ENCODE assay signal across 19 cellular contexts in the genomic region with DNA sequence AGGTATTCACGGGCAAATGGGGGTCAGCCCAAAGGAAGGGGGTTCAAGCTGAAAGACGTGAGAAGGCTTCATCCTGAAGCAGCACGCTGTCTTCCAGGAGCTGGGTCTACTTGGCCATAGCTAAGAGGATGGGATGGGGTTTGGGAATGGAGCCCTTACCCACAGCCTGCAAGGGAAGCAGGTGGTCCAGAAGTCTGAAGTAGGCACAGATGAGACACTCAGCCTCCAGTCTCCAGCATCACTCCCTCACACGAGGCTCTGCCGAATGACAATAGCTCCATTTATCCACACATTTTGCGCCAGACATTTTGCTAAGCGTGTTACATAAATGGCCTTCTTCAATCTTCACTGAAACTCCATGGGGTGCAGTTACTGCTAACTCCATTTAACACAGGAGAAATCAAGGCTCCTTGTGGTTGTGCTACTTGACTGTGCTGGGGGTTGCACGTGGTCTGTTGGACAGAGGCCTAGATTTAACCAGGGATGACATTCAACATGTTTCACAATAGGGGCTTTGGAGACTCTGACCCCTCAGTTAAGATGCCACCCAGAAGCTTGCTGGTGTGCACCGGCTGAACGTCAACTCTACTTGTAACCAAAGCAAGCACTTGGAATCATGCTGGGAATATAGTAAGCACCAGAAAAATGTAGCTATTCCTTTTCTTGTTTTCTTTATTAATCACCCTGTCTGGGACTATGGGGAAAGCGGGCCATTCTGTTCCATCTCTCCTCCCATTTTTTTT.
DNase-seq lines count a peak whose midpoint lies in the region; ATAC-seq and TF ChIP-seq lines count a peak whose summit lies in the region.
"Had no signal": no experiment of that assay in that cellular context is flagged by ENCODE, and none has a peak within 500 bp of the region (broad histone marks: within the 10 kb centered on the region; RNA-seq: fewer than 3 reads in every experiment).

No MANE protein-coding gene starts in this region.

- no peak for TF ChIP-seq CTCF in esophagus muscularis mucosa (IDR thresholded peaks at IDR 0.05)

- in situ Hi-C loops in GM23248 (cut with MboI): no loop called here

- no peak for TF ChIP-seq POLR2A in esophagus muscularis mucosa (IDR thresholded peaks at IDR 0.05; ENCODE audit: low read depth)

- H3K27me3 ChIP-seq in GM23248 (replicated peaks; ENCODE audit: insufficient read depth): peaks cover 11% of the 10 kb centered on the region
- peaks cover 0 to 25% (median 0%) of the 10 kb centered on the region in 4 donors for H3K27me3 ChIP-seq in esophagus muscularis mucosa
- H3K27me3 ChIP-seq: BLaER1, heart right ventricle, right atrium auricular region, SJSA1 had no signal

- H3K9me3 ChIP-seq in GM23248 (ENCODE audit: low read depth): no peaks in the 10 kb centered on the region
- no peaks in the 10 kb centered on the region for H3K9me3 ChIP-seq in esophagus muscularis mucosa
- H3K9me3 ChIP-seq: BLaER1, heart right ventricle, SJSA1 had no signal

- no peaks in the 10 kb centered on the region for H3K9me2 ChIP-seq in GM23248 (ENCODE audit: insufficient read depth)

- no peak for ATAC-seq in left colon
- ATAC-seq in HG03039 (IDR thresholded peaks at IDR 0.05; ENCODE audit: unreplicated experiment): no peak
- ATAC-seq: activated CD4-positive, CD25-positive, alpha-beta regulatory T cell treated with anti-CD3 and anti-CD28 coated beads, Interleukin-2, amount 50 U/mL, for 24 hours had no signal

- peak; percentile 69 for DNase-seq in GM23248
- DNase-seq in astrocyte of the hippocampus (ENCODE audit: low read depth, low spot score): peak; percentile 36
- peak; percentile 32 for DNase-seq in foreskin melanocyte
- peak; percentile 75 for DNase-seq in stromal cell of bone marrow (ENCODE audit: low read depth)
- DNase-seq in left colon: no peak
- no peak for DNase-seq in esophagus muscularis mucosa (ENCODE audit: extremely low spot score)
- DNase-seq: GF-D8, heart right ventricle, mesendoderm, NCI-H2107, NCI-H69, nephron progenitor cell, PC-9 had no signal

- H3K79me2 ChIP-seq in GM23248 (ENCODE audit: insufficient read depth): no peaks in the 10 kb centered on the region

- peaks cover 5% of the 10 kb centered on the region; the same call in 1 of the 2 replicates for H3F3A ChIP-seq in GM23248 (ENCODE audit: insufficient read depth)

- H3K4me1 ChIP-seq in GM23248 (ENCODE audit: insufficient read depth): no peaks in the 10 kb centered on the region
- peaks cover 0 to 5% (median 0%) of the 10 kb centered on the region in 4 donors for H3K4me1 ChIP-seq in esophagus muscularis mucosa
- H3K4me1 ChIP-seq: BLaER1 had no signal

- H2AFZ ChIP-seq in GM23248: no peak overlapping the region
- H2AFZ ChIP-seq: PC-9 had no signal

- intact Hi-C loops in left colon (cut with DNase I, micrococcal nuclease): loop anchor here (5.0 to 10.0 kb wide), 2 partner anchors 71 to 73 kb away; no protein-coding TSS in a partner anchor
- intact Hi-C loops in esophagus muscularis mucosa (cut with DNase I): loop anchor here (5.0 kb wide), 1 partner anchor 68 kb away; no protein-coding TSS in a partner anchor

- H3K4me2 ChIP-seq in GM23248 (ENCODE audit: unreplicated experiment): no peak overlapping the region
- H3K4me2 ChIP-seq: BLaER1, PC-9 had no signal

- H3K27ac ChIP-seq in GM23248 (no peak overlapping the region), esophagus muscularis mucosa (replicated peaks in 1 of 4) (no peak overlapping the region)
- H3K27ac ChIP-seq: BLaER1, heart right ventricle, HL-60, PC-9, right atrium auricular region, SJSA1 had no signal

- H3K36me3 ChIP-seq in GM23248 (ENCODE audit: low read depth): no peaks in the 10 kb centered on the region
- no peaks in the 10 kb centered on the region for H3K36me3 ChIP-seq in esophagus muscularis mucosa
- H3K36me3 ChIP-seq: BLaER1, heart right ventricle, right atrium auricular region, SJSA1 had no signal

- WGBS in GM23248 (ENCODE audit: low coverage in 1 of 2, low lambda C conversion rate in 2 of 2, missing lambda C conversion rate in 2 of 2), 2 experiments: 41 to 51% methylated on average over 11 of the region's 11 CpGs
- 74% methylated on average over 10 of the region's 11 CpGs for WGBS in esophagus muscularis mucosa

- H3K4me3 ChIP-seq in GM23248 (no peak overlapping the region), esophagus muscularis mucosa (no peak overlapping the region)
- H3K4me3 ChIP-seq: BLaER1, heart right ventricle, PC-9, right atrium auricular region, SJSA1 had no signal

- no peaks in the 10 kb centered on the region for H4K20me1 ChIP-seq in GM23248 (ENCODE audit: insufficient read depth)
- H4K20me1 ChIP-seq: BLaER1 had no signal

- no peak overlapping the region for H3K9ac ChIP-seq in GM23248
- H3K9ac ChIP-seq: BLaER1 had no signal

- no peak for TF ChIP-seq EP300 in esophagus muscularis mucosa (IDR thresholded peaks at IDR 0.05)

Comparison
In these comparisons a context has a peak if more than half of its experiments do, and no peak if none do; other contexts are left out.
1. DNase-seq: peak in GM23248 (single experiment), astrocyte of the hippocampus (single experiment), foreskin melanocyte (single experiment) and stromal cell of bone marrow (single experiment); none in left colon (0 of 2) and esophagus muscularis mucosa (single experiment).